Comparison of ENCODE assay signal across 14 cellular contexts in genomic region chr6:122035193-122035592, GRCh38.
DNase-seq lines count a peak whose midpoint lies in the region; FAIRE-seq and TF ChIP-seq lines count a peak whose summit lies in the region.
"Had no signal": no experiment of that assay in that cellular context is flagged by ENCODE, and none has a peak within 500 bp of the region (broad histone marks: within the 10 kb centered on the region; RNA-seq: fewer than 3 reads in every experiment).

No MANE protein-coding gene starts in this region.

- H3K14ac ChIP-seq in mesenchymal stem cell (ENCODE audit: low read length in 2 of 2): no peak overlapping the region

- H4K91ac ChIP-seq in mesenchymal stem cell (ENCODE audit: low read length): no peak overlapping the region

- no peak overlapping the region for H2AK5ac ChIP-seq in mesenchymal stem cell (ENCODE audit: low read length, severe bottlenecking)

- H3K4me2 ChIP-seq in mesenchymal stem cell (ENCODE audit: low read length, poor library complexity, severe bottlenecking) (no peak overlapping the region), smooth muscle cell (no peak overlapping the region)

- H4K20me1 ChIP-seq in smooth muscle cell (ENCODE audit: low read depth): no peaks in the 10 kb centered on the region

- H3K4ac ChIP-seq in mesenchymal stem cell (ENCODE audit: low read depth in 1 of 2, low read length in 2 of 2): peak overlapping the region in 1 of 2 experiments; percentile 30

- H2BK12ac ChIP-seq in mesenchymal stem cell (ENCODE audit: low read length in 2 of 2): no peak overlapping the region

- peak; percentile 46 for FAIRE-seq in D721Med (lab: Jason Lieb, UNC)
- FAIRE-seq: GM12892 had no signal

- no peak overlapping the region for H3K4me3 ChIP-seq in mesenchymal stem cell (ENCODE audit: insufficient read depth in 1 of 2, low read depth in 1 of 2, low read length in 2 of 2)
- no peak overlapping the region for H3K4me3 ChIP-seq in smooth muscle cell
- H3K4me3 ChIP-seq: HAP-1 had no signal

- no peaks in the 10 kb centered on the region for H3K27me3 ChIP-seq in mesenchymal stem cell (ENCODE audit: control insufficient read depth in 1 of 2, insufficient read depth in 1 of 2, low read length in 2 of 2)
- H3K27me3 ChIP-seq in smooth muscle cell (ENCODE audit: low read depth): no peaks in the 10 kb centered on the region

- peak overlapping the region; percentile 5 for H3K9ac ChIP-seq in mesenchymal stem cell (ENCODE audit: low read length)
- H3K9ac ChIP-seq in smooth muscle cell (ENCODE audit: low read depth): no peak overlapping the region

- no peak overlapping the region for H3K18ac ChIP-seq in mesenchymal stem cell (ENCODE audit: low read depth in 1 of 2, low read length in 2 of 2)

- H3K27ac ChIP-seq in mesenchymal stem cell (ENCODE audit: low read length, poor library complexity, severe bottlenecking) (no peak overlapping the region), smooth muscle cell (ENCODE audit: low read depth) (no peak overlapping the region)

- H3K36me3 ChIP-seq in mesenchymal stem cell (ENCODE audit: control insufficient read depth in 1 of 2, insufficient read depth in 2 of 2, low read depth in 1 of 2, low read length in 2 of 2): no peaks in the 10 kb centered on the region
- no peaks in the 10 kb centered on the region for H3K36me3 ChIP-seq in smooth muscle cell (ENCODE audit: low read depth)
- H3K36me3 ChIP-seq: HAP-1 had no signal

- no peaks in the 10 kb centered on the region for H3K79me1 ChIP-seq in mesenchymal stem cell (replicated peaks; ENCODE audit: low read length, poor library complexity, severe bottlenecking)

- H2AFZ ChIP-seq in mesenchymal stem cell (ENCODE audit: low read depth, low read length) (no peak overlapping the region), smooth muscle cell (ENCODE audit: low read depth) (peak overlapping the region; percentile 1)

- no peak overlapping the region for H4K8ac ChIP-seq in mesenchymal stem cell (ENCODE audit: low read length)

- H3K4me1 ChIP-seq in mesenchymal stem cell (ENCODE audit: control insufficient read depth, insufficient read depth, low read depth, low read length): no peaks in the 10 kb centered on the region
- peaks cover 8% of the 10 kb centered on the region for H3K4me1 ChIP-seq in smooth muscle cell (ENCODE audit: low read depth)
- H3K4me1 ChIP-seq: HAP-1 had no signal

- peaks cover 9% of the 10 kb centered on the region for H3K79me2 ChIP-seq in smooth muscle cell (ENCODE audit: low read depth)

- no peaks in the 10 kb centered on the region for H3F3A ChIP-seq in smooth muscle cell (ENCODE audit: low read depth)

- TF ChIP-seq CTCF in D721Med (IDR thresholded peaks at IDR 0.05; ENCODE audit: insufficient read depth, missing control alignments): no peak
- TF ChIP-seq CTCF in smooth muscle cell (IDR thresholded peaks at IDR 0.05; ENCODE audit: borderline replicate concordance, insufficient read depth, poor library complexity, severe bottlenecking): no peak

- no peak for DNase-seq in D721Med (ENCODE audit: insufficient read length, low spot score)
- DNase-seq in RPMI7951 (ENCODE audit: low read depth): peak; percentile 11
- DNase-seq in mesenchymal stem cell: no peak
- DNase-seq in smooth muscle cell (lab: John Stamatoyannopoulos, UW; ENCODE audit: unreplicated experiment): no peak
- DNase-seq in OCI-M2 (lab: John Stamatoyannopoulos, UW; ENCODE audit: unreplicated experiment): no peak
- DNase-seq in iPS-NIHi11 (ENCODE audit: low spot score): no peak
- no peak for DNase-seq in RKO (ENCODE audit: low spot score)
- DNase-seq: CD8-positive, alpha-beta T cell; COR-L47; DND-41; GDM1; GOT3 had no signal

- H2BK15ac ChIP-seq in mesenchymal stem cell (ENCODE audit: low read depth, poor library complexity, severe bottlenecking): no peak overlapping the region

- H2BK120ac ChIP-seq in mesenchymal stem cell (ENCODE audit: low read depth, low read length): no peak overlapping the region

- H3K23ac ChIP-seq in mesenchymal stem cell (ENCODE audit: low read length in 2 of 2): no peak overlapping the region

- 95% methylated on average over 2 of the region's 3 CpGs for WGBS in mesenchymal stem cell
- WGBS in smooth muscle cell (ENCODE audit: low lambda C conversion rate): 73% methylated on average over 3 of the region's 3 CpGs

- H3K9me3 ChIP-seq in mesenchymal stem cell (ENCODE audit: control insufficient read depth, low read length) (peaks cover 3% of the 10 kb centered on the region), smooth muscle cell (replicated peaks; ENCODE audit: low read depth) (no peaks in the 10 kb centered on the region)
- H3K9me3 ChIP-seq: HAP-1 had no signal

- no peak overlapping the region for H2BK5ac ChIP-seq in mesenchymal stem cell (ENCODE audit: low read depth, low read length, poor library complexity, severe bottlenecking)
